ENCODE assay signal across 1 cellular context in the genomic region with DNA sequence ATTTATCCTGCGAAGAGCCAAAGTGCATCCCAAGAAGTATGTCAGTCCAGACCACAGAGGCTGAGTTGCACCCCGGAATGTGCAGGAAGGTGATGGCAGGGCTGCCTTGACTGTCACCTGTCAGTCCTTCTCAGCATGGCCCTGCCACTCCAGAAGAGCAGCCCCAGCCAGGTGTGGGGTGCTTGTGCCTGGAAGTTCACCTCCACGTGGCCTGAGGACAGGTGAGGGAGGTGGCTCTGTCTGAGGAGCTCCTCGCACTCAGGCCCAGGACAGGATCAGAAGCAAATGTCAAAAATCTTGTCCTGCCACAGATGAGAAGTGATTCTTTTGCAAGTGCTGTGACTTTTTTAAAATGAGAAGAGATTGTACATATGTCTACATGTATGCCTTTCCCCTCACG.
TF ChIP-seq lines count a peak whose summit lies in the region.

No MANE protein-coding gene starts in this region.

TF ChIP-seq in HepG2, 621 proteins besides CTCF, POLR2A, EP300 and RAD21 (continued from another document):
- TF ChIP-seq, protein P1, sequence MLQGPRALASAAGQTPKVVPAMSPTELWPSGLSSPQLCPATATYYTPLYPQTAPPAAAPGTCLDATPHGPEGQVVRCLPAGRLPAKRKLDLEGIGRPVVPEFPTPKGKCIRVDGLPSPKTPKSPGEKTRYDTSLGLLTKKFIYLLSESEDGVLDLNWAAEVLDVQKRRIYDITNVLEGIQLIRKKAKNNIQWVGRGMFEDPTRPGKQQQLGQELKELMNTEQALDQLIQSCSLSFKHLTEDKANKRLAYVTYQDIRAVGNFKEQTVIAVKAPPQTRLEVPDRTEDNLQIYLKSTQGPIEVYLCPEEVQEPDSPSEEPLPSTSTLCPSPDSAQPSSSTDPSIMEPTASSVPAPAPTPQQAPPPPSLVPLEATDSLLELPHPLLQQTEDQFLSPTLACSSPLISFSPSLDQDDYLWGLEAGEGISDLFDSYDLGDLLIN (CRISPR knock-in tag; IDR thresholded peaks at IDR 0.05; ENCODE audit: borderline replicate concordance): no peak
- no peak for TF ChIP-seq ZNF292 (CRISPR knock-in tag; IDR thresholded peaks at IDR 0.05; ENCODE audit: borderline replicate concordance, low read depth)
- TF ChIP-seq ZNF749 (CRISPR knock-in tag; IDR thresholded peaks at IDR 0.05; ENCODE audit: borderline replicate concordance): no peak
TF ChIP-seq in HepG2: peak in this region for 1.
